Comparison of ENCODE assay signal across 24 cellular contexts in the genomic region with DNA sequence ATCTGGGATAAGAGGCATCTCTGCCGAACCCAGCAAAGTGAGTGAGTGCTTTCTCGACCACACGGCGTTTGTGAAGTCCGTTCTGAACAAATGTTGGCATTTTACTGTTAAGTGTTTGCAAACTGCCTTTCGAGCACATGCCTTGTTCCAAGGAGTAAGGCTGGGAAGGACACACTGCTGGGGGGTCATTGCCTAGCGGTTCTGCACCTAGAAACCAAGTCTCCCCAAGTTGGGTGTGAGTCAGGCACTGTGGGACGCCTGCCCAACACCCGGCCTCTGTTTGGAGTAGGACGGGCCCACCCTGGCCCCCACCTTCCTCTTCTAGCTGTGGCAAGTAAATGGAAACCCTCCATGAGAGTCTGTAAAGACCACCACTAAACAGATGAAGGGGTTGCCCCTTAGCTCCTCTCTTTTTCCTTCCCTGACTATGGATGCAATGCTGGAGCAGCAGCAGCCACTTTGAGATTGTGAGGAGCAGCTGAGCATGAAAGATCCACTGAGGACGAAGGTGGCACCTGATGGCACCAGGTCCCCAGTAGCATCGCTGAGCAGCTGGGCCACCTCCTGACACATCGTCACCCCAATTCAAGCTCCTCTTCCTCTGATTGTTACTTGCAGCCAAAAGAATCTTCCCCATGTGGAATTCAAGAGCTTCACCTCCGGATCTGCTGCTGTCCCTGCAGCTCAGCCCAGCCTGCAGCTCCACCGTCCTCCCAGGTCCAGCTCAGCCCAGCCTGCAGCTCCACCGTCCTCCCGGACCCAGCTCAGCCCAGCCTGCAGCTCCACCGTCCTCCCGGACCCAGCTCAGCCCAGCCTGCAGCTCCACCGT. TPM values are rescaled to one million over a fixed set of nuclear protein-coding genes. Genes with fewer than 3 reads are reported as not detected.
"Had no signal": no experiment of that assay in that cellular context is flagged by ENCODE, and none has a peak within 500 bp of the region (broad histone marks: within the 10 kb centered on the region; RNA-seq: fewer than 3 reads in every experiment).

No MANE protein-coding gene starts in this region.

- H3K4me3 Mint-ChIP-seq: naive thymus-derived CD4-positive, alpha-beta T cell; neural crest cell; stimulated activated memory B cell treated with anti-CD40 and anti-IgM and Interleukin-4, amounts not matched to agents 10 μg/mL and 1 μg/mL and 100 μg/mL, for 72 hours; stimulated activated naive CD8-positive, alpha-beta T cell treated with anti-CD3 and anti-CD28 coated beads, Interleukin-15, Interleukin-2, amounts not matched to agents 100 ng/mL and 50 ng/mL, for 24 hours had no signal

- H3K4me3 ChIP-seq: colonic mucosa, heart left ventricle, lung, pancreas, prostate gland, right lobe of liver, spleen, tibial artery had no signal

- ATAC-seq: heart left ventricle; left lobe of liver; naive thymus-derived CD4-positive, alpha-beta T cell; pancreas; right lobe of liver; stimulated activated memory B cell treated with anti-CD40 and anti-IgM and Interleukin-4, amounts not matched to agents 10 μg/mL and 1 μg/mL and 100 μg/mL, for 72 hours had no signal

- H3K4me1 ChIP-seq: pancreas, prostate gland had no signal

- H3K27me3 ChIP-seq: right lobe of liver had no signal

- H3K9me3 Mint-ChIP-seq: neural crest cell; stimulated activated naive CD8-positive, alpha-beta T cell treated with anti-CD3 and anti-CD28 coated beads, Interleukin-15, Interleukin-2, amounts not matched to agents 100 ng/mL and 50 ng/mL, for 24 hours had no signal

- H3K27ac ChIP-seq: colonic mucosa, heart left ventricle, pancreas, prostate gland, right lobe of liver, spleen, tibial artery had no signal

- H3K9me3 ChIP-seq: colonic mucosa, pancreas, prostate gland, right lobe of liver had no signal

- H3K36me3 Mint-ChIP-seq: stimulated activated memory B cell treated with anti-CD40 and anti-IgM and Interleukin-4, amounts not matched to agents 10 μg/mL and 1 μg/mL and 100 μg/mL, for 72 hours had no signal

- H3K27ac Mint-ChIP-seq: naive thymus-derived CD4-positive, alpha-beta T cell; stimulated activated memory B cell treated with anti-CD40 and anti-IgM and Interleukin-4, amounts not matched to agents 10 μg/mL and 1 μg/mL and 100 μg/mL, for 72 hours; stimulated activated naive CD8-positive, alpha-beta T cell treated with anti-CD3 and anti-CD28 coated beads, Interleukin-15, Interleukin-2, amounts not matched to agents 100 ng/mL and 50 ng/mL, for 24 hours had no signal

- H3K36me3 ChIP-seq: colonic mucosa, heart left ventricle, pancreas, prostate gland, right lobe of liver, spleen, tibial artery had no signal

- H3K4me1 Mint-ChIP-seq: neural crest cell had no signal

- DNase-seq: caudate nucleus; colonic mucosa; dermis blood vessel endothelial cell; heart left ventricle; hippocampal formation; mesenchymal stem cell; naive thymus-derived CD4-positive, alpha-beta T cell; nucleus accumbens; retina; spleen; stimulated activated CD4-positive, alpha-beta T cell treated with anti-CD3 and anti-CD28 coated beads, Interleukin-15, amount 100 ng/mL, for 24 hours; stimulated activated CD4-positive, alpha-beta T cell treated with anti-CD3 and anti-CD28 coated beads, Interleukin-1b, Interleukin-23, amount 100 ng/mL, for 48 hours; stimulated activated CD4-positive, alpha-beta T cell treated with anti-CD3 and anti-CD28 coated beads, Interleukin-4, amount 100 ng/mL, for 24 hours; tibial artery had no signal

RNA-seq across cellular contexts. Expression of gene CPLX1, which starts 6.3 kb away (rescaled TPM):
- total RNA-seq: glomerular endothelial cell, skeletal muscle tissue had no signal
